In the genomic region with DNA sequence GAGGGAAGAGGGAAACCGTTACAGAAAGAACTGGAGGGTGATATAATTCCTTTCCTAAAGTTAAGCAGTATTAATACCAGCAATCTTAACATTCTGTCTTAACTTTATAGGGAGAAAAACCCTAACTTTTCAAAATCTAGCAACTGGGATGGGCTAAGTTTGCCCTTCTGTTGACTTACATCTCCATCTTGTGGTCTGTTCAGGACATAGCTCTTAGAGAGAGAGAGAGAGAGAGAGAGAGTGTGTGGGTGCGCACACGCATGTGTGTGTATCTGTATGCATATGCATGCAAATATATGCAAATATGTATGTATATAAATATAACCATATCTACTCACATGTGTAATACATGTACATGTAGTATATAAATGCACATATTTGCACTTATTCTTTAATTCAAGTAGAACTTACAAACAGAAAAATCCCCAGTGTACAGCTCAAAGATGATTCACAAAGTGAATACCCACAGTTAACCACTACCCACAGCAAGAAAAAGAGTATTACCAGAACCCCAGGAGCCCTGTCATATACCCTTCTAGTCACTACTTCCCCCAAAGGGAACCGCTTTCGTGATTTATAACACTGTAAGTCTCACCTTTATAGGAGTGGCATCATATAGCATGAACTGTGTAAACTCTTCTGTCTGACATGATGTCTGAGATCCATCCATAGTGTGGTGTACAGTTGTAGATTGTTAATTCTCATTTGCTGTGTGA, we compare ENCODE assay signal across 9 cellular contexts. TPM values are rescaled to one million over a fixed set of nuclear protein-coding genes. Genes with fewer than 3 reads are reported as not detected.
A peak's percentile ranks its signal among the peaks of the same experiment; 100 is the strongest.
DNase-seq lines count a peak whose midpoint lies in the region; ATAC-seq and TF ChIP-seq lines count a peak whose summit lies in the region.
"Had no signal": no experiment of that assay in that cellular context is flagged by ENCODE, and none has a peak within 500 bp of the region (broad histone marks: within the 10 kb centered on the region; RNA-seq: fewer than 3 reads in every experiment).

No MANE protein-coding gene starts in this region.

- no peak overlapping the region for H2AFZ ChIP-seq in OCI-LY1 (ENCODE audit: low read length)

- no peak overlapping the region for H3K9ac ChIP-seq in OCI-LY1 (ENCODE audit: low read length)

- no peak for DNase-seq in activated CD8-positive, alpha-beta memory T cell treated with anti-CD3 and anti-CD28 coated beads, Interleukin-2, amount 10 ng/mL, durations not matched to agents 7 days and 5 days
- no peak for DNase-seq in activated CD8-positive, alpha-beta memory T cell treated with anti-CD3 and anti-CD28 coated beads, Interleukin-2, amount 50 U/mL, for 48 hours
- DNase-seq in fibroblast of pulmonary artery (ENCODE audit: low read depth) = peak; percentile 54
- DNase-seq in thoracic aorta (ENCODE audit: low spot score) = no peak
- DNase-seq in 8988T = no peak
- no peak for DNase-seq in GOT3 (lab: John Stamatoyannopoulos, UW)
- no peak for DNase-seq in activated CD4-positive, alpha-beta memory T cell treated with anti-CD3 and anti-CD28 coated beads, Interleukin-2, amount 10 ng/mL, durations not matched to agents 7 days and 5 days

- H3K27ac ChIP-seq in OCI-LY1 (ENCODE audit: low read depth, low read length, poor library complexity, severe bottlenecking) (no peak overlapping the region), thoracic aorta (no peak overlapping the region)

- no peak overlapping the region for H3K4me2 ChIP-seq in OCI-LY1 (ENCODE audit: low read length)

- no peaks in the 10 kb centered on the region for H4K20me1 ChIP-seq in OCI-LY1 (ENCODE audit: insufficient read depth, low read length)

- POLR2A ChIA-PET in activated CD4-positive, alpha-beta memory T cell treated with anti-CD3 and anti-CD28 coated beads, Interleukin-2, amount 10 ng/mL, durations not matched to agents 7 days and 5 days (lab: Charles Lee) = no interaction called here

- peaks cover 13% of the 10 kb centered on the region for H3K4me1 Mint-ChIP-seq in activated CD8-positive, alpha-beta memory T cell treated with anti-CD3 and anti-CD28 coated beads, Interleukin-2, amount 10 ng/mL, durations not matched to agents 7 days and 5 days
- peaks cover 3% of the 10 kb centered on the region for H3K4me1 Mint-ChIP-seq in activated CD4-positive, alpha-beta memory T cell treated with anti-CD3 and anti-CD28 coated beads, Interleukin-2, amount 10 ng/mL, durations not matched to agents 7 days and 5 days

- H3K27me3 Mint-ChIP-seq in activated CD8-positive, alpha-beta memory T cell treated with anti-CD3 and anti-CD28 coated beads, Interleukin-2, amount 10 ng/mL, durations not matched to agents 7 days and 5 days = no peaks in the 10 kb centered on the region
- no peaks in the 10 kb centered on the region for H3K27me3 Mint-ChIP-seq in activated CD4-positive, alpha-beta memory T cell treated with anti-CD3 and anti-CD28 coated beads, Interleukin-2, amount 10 ng/mL, durations not matched to agents 7 days and 5 days
- H3K27me3 Mint-ChIP-seq: activated naive CD8-positive, alpha-beta T cell had no signal

- no peak overlapping the region for H3K27ac Mint-ChIP-seq in activated CD8-positive, alpha-beta memory T cell treated with anti-CD3 and anti-CD28 coated beads, Interleukin-2, amount 10 ng/mL, durations not matched to agents 7 days and 5 days
- H3K27ac Mint-ChIP-seq in activated CD4-positive, alpha-beta memory T cell treated with anti-CD3 and anti-CD28 coated beads, Interleukin-2, amount 10 ng/mL, durations not matched to agents 7 days and 5 days = no peak overlapping the region
- H3K27ac Mint-ChIP-seq: activated naive CD8-positive, alpha-beta T cell had no signal

- no peaks in the 10 kb centered on the region for H3K4me1 ChIP-seq in OCI-LY1 (ENCODE audit: insufficient read depth, low read length, severe bottlenecking)
- no peaks in the 10 kb centered on the region for H3K4me1 ChIP-seq in thoracic aorta (ENCODE audit: control insufficient read depth in 1 of 2, low read depth in 2 of 2)

- no peaks in the 10 kb centered on the region for H3K9me3 Mint-ChIP-seq in activated CD8-positive, alpha-beta memory T cell treated with anti-CD3 and anti-CD28 coated beads, Interleukin-2, amount 10 ng/mL, durations not matched to agents 7 days and 5 days (ENCODE audit: low read depth)
- H3K9me3 Mint-ChIP-seq in activated CD4-positive, alpha-beta memory T cell treated with anti-CD3 and anti-CD28 coated beads, Interleukin-2, amount 10 ng/mL, durations not matched to agents 7 days and 5 days = no peaks in the 10 kb centered on the region

- H3K9me3 ChIP-seq in OCI-LY1 (ENCODE audit: low read length) (no peaks in the 10 kb centered on the region), thoracic aorta (no peaks in the 10 kb centered on the region)

- no peaks in the 10 kb centered on the region for H3K9me2 ChIP-seq in OCI-LY1 (ENCODE audit: low read depth, low read length)

- H3K79me2 ChIP-seq in OCI-LY1 (ENCODE audit: insufficient read depth, low read length) = no peaks in the 10 kb centered on the region

- no peak overlapping the region for H3K4me3 ChIP-seq in OCI-LY1 (ENCODE audit: low read depth, low read length, poor library complexity, severe bottlenecking)
- H3K4me3 ChIP-seq in fibroblast of pulmonary artery (replicated peaks; ENCODE audit: low read depth, low read length) = no peak overlapping the region
- no peak overlapping the region for H3K4me3 ChIP-seq in thoracic aorta

- H3K4me3 Mint-ChIP-seq in activated CD8-positive, alpha-beta memory T cell treated with anti-CD3 and anti-CD28 coated beads, Interleukin-2, amount 10 ng/mL, durations not matched to agents 7 days and 5 days = no peak overlapping the region
- H3K4me3 Mint-ChIP-seq in activated CD4-positive, alpha-beta memory T cell treated with anti-CD3 and anti-CD28 coated beads, Interleukin-2, amount 10 ng/mL, durations not matched to agents 7 days and 5 days = no peak overlapping the region
- H3K4me3 Mint-ChIP-seq: activated naive CD8-positive, alpha-beta T cell had no signal

- ATAC-seq in activated CD8-positive, alpha-beta memory T cell treated with anti-CD3 and anti-CD28 coated beads, Interleukin-2, amount 10 ng/mL, durations not matched to agents 7 days and 5 days = peak; percentile 64
- no peak for ATAC-seq in thoracic aorta (ENCODE audit: insufficient number of reproducible peaks, low FRiP score, low read depth)

- no peaks in the 10 kb centered on the region for H3F3A ChIP-seq in OCI-LY1 (ENCODE audit: insufficient read depth, low read length)

- H3K27me3 ChIP-seq in OCI-LY1 (ENCODE audit: insufficient read depth, low read length) (no peaks in the 10 kb centered on the region), thoracic aorta (replicated peaks; ENCODE audit: insufficient read depth) (no peaks in the 10 kb centered on the region)

- CTCF ChIA-PET in activated CD8-positive, alpha-beta memory T cell treated with anti-CD3 and anti-CD28 coated beads, Interleukin-2, amount 10 ng/mL, durations not matched to agents 7 days and 5 days (lab: Charles Lee) = interaction anchor here (1.2 kb wide), 1 partner anchor 59 kb away, joined by 3 read pairs; no protein-coding TSS in a partner anchor
- CTCF ChIA-PET in activated CD4-positive, alpha-beta memory T cell treated with anti-CD3 and anti-CD28 coated beads, Interleukin-2, amount 10 ng/mL, durations not matched to agents 7 days and 5 days (lab: Charles Lee) = interaction anchor here (0.8 to 1.0 kb wide), 2 partner anchors 203 to 534 kb away, joined by 3 read pairs; no protein-coding TSS in a partner anchor

- H3K36me3 Mint-ChIP-seq in activated CD8-positive, alpha-beta memory T cell treated with anti-CD3 and anti-CD28 coated beads, Interleukin-2, amount 10 ng/mL, durations not matched to agents 7 days and 5 days = peaks cover 1% of the 10 kb centered on the region
- no peaks in the 10 kb centered on the region for H3K36me3 Mint-ChIP-seq in activated CD4-positive, alpha-beta memory T cell treated with anti-CD3 and anti-CD28 coated beads, Interleukin-2, amount 10 ng/mL, durations not matched to agents 7 days and 5 days (ENCODE audit: low read depth)

- no peaks in the 10 kb centered on the region for H3K36me3 ChIP-seq in OCI-LY1 (ENCODE audit: insufficient read depth, low read length)
- H3K36me3 ChIP-seq in thoracic aorta = no peaks in the 10 kb centered on the region

- TF ChIP-seq CTCF in OCI-LY1 (IDR thresholded peaks at IDR 0.05; ENCODE audit: low read length) = peak; percentile 55
- TF ChIP-seq CTCF in fibroblast of pulmonary artery (IDR thresholded peaks at IDR 0.05; ENCODE audit: low read length, missing control alignments) = peak; percentile 58
- peak; percentile 22 for TF ChIP-seq CTCF in thoracic aorta (IDR thresholded peaks at IDR 0.05)

RNA-seq across cellular contexts. Expression of a gene that starts 46.4 kb away (rescaled TPM):
- total RNA-seq in activated CD8-positive, alpha-beta memory T cell treated with anti-CD3 and anti-CD28 coated beads, Interleukin-2, amount 10 ng/mL, durations not matched to agents 7 days and 5 days = 10 to 100 TPM; 57.9 to 74.2 TPM
- total RNA-seq in thoracic aorta = 10 to 100 TPM; 93.9 to 99.8 TPM
- total RNA-seq in activated CD4-positive, alpha-beta memory T cell treated with anti-CD3 and anti-CD28 coated beads, Interleukin-2, amount 10 ng/mL, durations not matched to agents 7 days and 5 days = 10 to 100 TPM; 76.6 to 76.7 TPM

RNA-seq across cellular contexts. Expression of a gene that starts 47.3 kb away (rescaled TPM):
- not detected for total RNA-seq in activated CD8-positive, alpha-beta memory T cell treated with anti-CD3 and anti-CD28 coated beads, Interleukin-2, amount 10 ng/mL, durations not matched to agents 7 days and 5 days
- total RNA-seq in thoracic aorta = not detected
- total RNA-seq in activated CD4-positive, alpha-beta memory T cell treated with anti-CD3 and anti-CD28 coated beads, Interleukin-2, amount 10 ng/mL, durations not matched to agents 7 days and 5 days = not detected
